In genomic region chr17:45313419-45313771, GRCh38 we compare ENCODE assay signal across 9 cellular contexts. TPM values are rescaled to one million over a fixed set of nuclear protein-coding genes. Genes with fewer than 3 reads are reported as not detected.
A peak's percentile ranks its signal among the peaks of the same experiment; 100 is the strongest.
DNase-seq lines count a peak whose midpoint lies in the region; ATAC-seq, FAIRE-seq and TF ChIP-seq lines count a peak whose summit lies in the region.
"Had no signal": no experiment of that assay in that cellular context is flagged by ENCODE, and none has a peak within 500 bp of the region (broad histone marks: within the 10 kb centered on the region; RNA-seq: fewer than 3 reads in every experiment).

No MANE protein-coding gene starts in this region.

- 67% methylated on average over 5 of the region's 5 CpGs for WGBS in suprapubic skin

- peaks cover 54% of the 10 kb centered on the region for H3K36me3 Mint-ChIP-seq in activated CD8-positive, alpha-beta memory T cell treated with anti-CD3 and anti-CD28 coated beads, Interleukin-2, amount 10 ng/mL, durations not matched to agents 7 days and 5 days
- peaks cover 68% of the 10 kb centered on the region for H3K36me3 Mint-ChIP-seq in activated CD4-positive, alpha-beta memory T cell treated with anti-CD3 and anti-CD28 coated beads for 36 hours

- peak overlapping the region; percentile 90 for H3K27ac Mint-ChIP-seq in activated CD8-positive, alpha-beta memory T cell treated with anti-CD3 and anti-CD28 coated beads, Interleukin-2, amount 10 ng/mL, durations not matched to agents 7 days and 5 days
- peak overlapping the region; percentile 97 for H3K27ac Mint-ChIP-seq in activated CD4-positive, alpha-beta memory T cell treated with anti-CD3 and anti-CD28 coated beads for 36 hours

- no peak overlapping the region for H2AFZ ChIP-seq in keratinocyte (ENCODE audit: control insufficient read depth, low read length)

- peak overlapping the region; percentile 97 for H3K4me3 Mint-ChIP-seq in activated CD8-positive, alpha-beta memory T cell treated with anti-CD3 and anti-CD28 coated beads, Interleukin-2, amount 10 ng/mL, durations not matched to agents 7 days and 5 days
- peak overlapping the region; percentile 93 for H3K4me3 Mint-ChIP-seq in activated CD4-positive, alpha-beta memory T cell treated with anti-CD3 and anti-CD28 coated beads for 36 hours

- TF ChIP-seq EP300 in suprapubic skin (IDR thresholded peaks at IDR 0.05): no peak

- no peak for DNase-seq in activated CD8-positive, alpha-beta memory T cell treated with anti-CD3 and anti-CD28 coated beads, Interleukin-2, amount 10 ng/mL, durations not matched to agents 7 days and 5 days
- DNase-seq in activated CD8-positive, alpha-beta memory T cell treated with anti-CD3 and anti-CD28 coated beads, Interleukin-2, amount 50 U/mL, for 48 hours: no peak
- peak; percentile 31 for DNase-seq in activated CD4-positive, alpha-beta memory T cell treated with anti-CD3 and anti-CD28 coated beads for 36 hours
- no peak for DNase-seq in keratinocyte (ENCODE audit: low read depth, low spot score)
- DNase-seq in suprapubic skin (ENCODE audit: low spot score in 2 of 2): no peak
- DNase-seq in H54 (ENCODE audit: insufficient read length, low spot score): no peak
- DNase-seq in NCI-H345 (lab: John Stamatoyannopoulos, UW): no peak
- no peak for DNase-seq in NCI-H2196 (lab: John Stamatoyannopoulos, UW; ENCODE audit: unreplicated experiment)

- no peaks in the 10 kb centered on the region for H3K27me3 Mint-ChIP-seq in activated CD8-positive, alpha-beta memory T cell treated with anti-CD3 and anti-CD28 coated beads, Interleukin-2, amount 10 ng/mL, durations not matched to agents 7 days and 5 days
- H3K27me3 Mint-ChIP-seq in activated CD4-positive, alpha-beta memory T cell treated with anti-CD3 and anti-CD28 coated beads for 36 hours: no peaks in the 10 kb centered on the region

- H3K9me3 ChIP-seq in keratinocyte (ENCODE audit: control insufficient read depth, low read depth, low read length) (no peaks in the 10 kb centered on the region), suprapubic skin (no peaks in the 10 kb centered on the region)

- H3K4me1 ChIP-seq in keratinocyte (ENCODE audit: control insufficient read depth, extremely low read depth, insufficient read depth, low read length) (peaks cover 66% of the 10 kb centered on the region), suprapubic skin (peaks cover 89% of the 10 kb centered on the region)

- H3K27me3 ChIP-seq in keratinocyte (ENCODE audit: control insufficient read depth, extremely low read depth, insufficient read depth, low read length): no peaks in the 10 kb centered on the region
- no peaks in the 10 kb centered on the region for H3K27me3 ChIP-seq in suprapubic skin

- H3K9me3 Mint-ChIP-seq in activated CD8-positive, alpha-beta memory T cell treated with anti-CD3 and anti-CD28 coated beads, Interleukin-2, amount 10 ng/mL, durations not matched to agents 7 days and 5 days (ENCODE audit: low read depth): no peaks in the 10 kb centered on the region
- H3K9me3 Mint-ChIP-seq in activated CD4-positive, alpha-beta memory T cell treated with anti-CD3 and anti-CD28 coated beads for 36 hours: no peaks in the 10 kb centered on the region

- peak overlapping the region; percentile 95 for H3K4me2 ChIP-seq in keratinocyte (ENCODE audit: control insufficient read depth, extremely low read depth, insufficient read depth, low read depth, low read length)

- H3K36me3 ChIP-seq in keratinocyte (ENCODE audit: control insufficient read depth in 2 of 2, extremely low read depth in 1 of 2, insufficient read depth in 2 of 2, low read length in 2 of 2): peaks cover 16 to 26% of the 10 kb centered on the region in 2 experiments
- no peaks in the 10 kb centered on the region for H3K36me3 ChIP-seq in suprapubic skin

- H3K9ac ChIP-seq in keratinocyte (ENCODE audit: control insufficient read depth, extremely low read depth, insufficient read depth, low read length): peak overlapping the region; percentile 28

- peaks cover 80% of the 10 kb centered on the region for H3K79me2 ChIP-seq in keratinocyte (ENCODE audit: control insufficient read depth, insufficient read depth, low read length)

- no peak for FAIRE-seq in keratinocyte (lab: Jason Lieb, UNC)
- no peak for FAIRE-seq in H54 (lab: Jason Lieb, UNC)

- intact Hi-C loops in activated CD4-positive, alpha-beta memory T cell treated with anti-CD3 and anti-CD28 coated beads for 36 hours (cut with micrococcal nuclease): loop anchor here (2.0 to 5.0 kb wide), 3 partner anchors 36 to 165 kb away; partner anchors contain the start of gene HEXIM1

- H3K4me3 ChIP-seq in keratinocyte (ENCODE audit: control insufficient read depth in 2 of 3, extremely low read depth in 1 of 3, insufficient read depth in 2 of 3, low read depth in 1 of 3, low read length in 3 of 3) (peak overlapping the region in 2 of 3 experiments; percentile 41 to 45), suprapubic skin (peak overlapping the region; percentile 5)

- peaks cover 26% of the 10 kb centered on the region for H4K20me1 ChIP-seq in keratinocyte (ENCODE audit: control insufficient read depth, extremely low read depth, insufficient read depth, low read length)

- POLR2A ChIA-PET in activated CD4-positive, alpha-beta memory T cell treated with anti-CD3 and anti-CD28 coated beads for 36 hours (lab: Charles Lee): interaction anchor here (0.6 to 8.5 kb wide), 10 partner anchors 11 to 164 kb away, joined by 3 to 74 read pairs (median 4); partner anchors contain the start of gene HEXIM1

- no peak for ATAC-seq in activated CD8-positive, alpha-beta memory T cell treated with anti-CD3 and anti-CD28 coated beads, Interleukin-2, amount 10 ng/mL, durations not matched to agents 7 days and 5 days

- H3K9me1 ChIP-seq in keratinocyte (ENCODE audit: control insufficient read depth, extremely low read depth, insufficient read depth, low read length): peaks cover 7% of the 10 kb centered on the region

- TF ChIP-seq CTCF in keratinocyte (optimal IDR thresholded peaks at IDR 0.05 in 1 of 3, IDR thresholded peaks at IDR 0.05 in 1 of 3, conservative IDR thresholded peaks at IDR 0.05 in 1 of 3; ENCODE audit: extremely low read depth in 1 of 3, insufficient read depth in 2 of 3, low read length in 3 of 3) (no peak), suprapubic skin (IDR thresholded peaks at IDR 0.05) (no peak)

- TF ChIP-seq POLR2A in suprapubic skin (IDR thresholded peaks at IDR 0.05) (no peak), H54 (IDR thresholded peaks at IDR 0.05; ENCODE audit: low read depth, low read length) (no peak)

- CTCF ChIA-PET in activated CD8-positive, alpha-beta memory T cell treated with anti-CD3 and anti-CD28 coated beads, Interleukin-2, amount 10 ng/mL, durations not matched to agents 7 days and 5 days (lab: Charles Lee): interaction anchor here (0.7 to 17.0 kb wide), 11 partner anchors 10 to 178 kb away, joined by 3 to 144 read pairs (median 5); partner anchors contain the start of genes ACBD4, HEXIM1 and HEXIM2
- CTCF ChIA-PET in activated CD4-positive, alpha-beta memory T cell treated with anti-CD3 and anti-CD28 coated beads for 36 hours (lab: Charles Lee): interaction anchor here (0.9 to 3.3 kb wide), 5 partner anchors 18 to 94 kb away, joined by 3 to 27 read pairs (median 15); no protein-coding TSS in a partner anchor

- dilution Hi-C loops in keratinocyte (cut with MboI; ENCODE audit: extremely low pct_ligation_motif_present, low sequenced_read_pairs): no loop called here

- H3K27ac ChIP-seq in keratinocyte (ENCODE audit: control insufficient read depth, insufficient read depth, low read length): peak overlapping the region; percentile 68
- peak overlapping the region; percentile 96 for H3K27ac ChIP-seq in suprapubic skin

- peaks cover 67% of the 10 kb centered on the region for H3K4me1 Mint-ChIP-seq in activated CD8-positive, alpha-beta memory T cell treated with anti-CD3 and anti-CD28 coated beads, Interleukin-2, amount 10 ng/mL, durations not matched to agents 7 days and 5 days
- H3K4me1 Mint-ChIP-seq in activated CD4-positive, alpha-beta memory T cell treated with anti-CD3 and anti-CD28 coated beads for 36 hours (ENCODE audit: low read depth): peaks cover 63% of the 10 kb centered on the region

RNA-seq across cellular contexts. Expression of gene MAP3K14, which starts 3.4 kb away (rescaled TPM):
- total RNA-seq in activated CD8-positive, alpha-beta memory T cell treated with anti-CD3 and anti-CD28 coated beads, Interleukin-2, amount 10 ng/mL, durations not matched to agents 7 days and 5 days: 10 to 100 TPM; 39.3 to 43.0 TPM
- 10 to 100 TPM; 62.9 to 65.0 TPM for total RNA-seq in activated CD4-positive, alpha-beta memory T cell treated with anti-CD3 and anti-CD28 coated beads for 36 hours
- 6.5 to 8.3 TPM (median 7.1 TPM) in 3 replicates for polyA plus RNA-seq in keratinocyte
- polyA plus RNA-seq in keratinocyte (2011; ENCODE audit: low read depth): 2.8 TPM
- 3.2 and 4.9 TPM in 2 replicates for polyA plus RNA-seq in keratinocyte (2011; cell fraction: cytosol; rRNA removed)
- 16.6 and 20.8 TPM in 2 replicates for polyA plus RNA-seq in keratinocyte (2011; cell fraction: nucleus; rRNA removed)
- 3.3 and 5.9 TPM in 2 replicates for polyA plus RNA-seq in keratinocyte (2012; ENCODE audit: low replicate concordance)
- polyA minus RNA-seq in keratinocyte: 5.0 to 7.3 TPM (median 6.0 TPM) in 3 replicates
- 2.5 TPM for polyA minus RNA-seq in keratinocyte (2011; cell fraction: cytosol; rRNA and poly(A)+ RNA removed)
- polyA minus RNA-seq in keratinocyte (2011; cell fraction: nucleus; rRNA and poly(A)+ RNA removed): 7.8 and 10.7 TPM in 2 replicates
- total RNA-seq in suprapubic skin: 10 to 100 TPM in 3 of 4 donors, 1 to 10 TPM in 1; 9.6 to 14.4 (median 11.9) TPM

RNA-seq across cellular contexts. Expression of gene SPATA32, which starts 51.5 kb away (rescaled TPM):
- under 1 TPM; 0.23 to 0.49 TPM for total RNA-seq in activated CD8-positive, alpha-beta memory T cell treated with anti-CD3 and anti-CD28 coated beads, Interleukin-2, amount 10 ng/mL, durations not matched to agents 7 days and 5 days
- under 1 TPM in 1 of 2 experiments, not detected in 1; 0.12 TPM for total RNA-seq in activated CD4-positive, alpha-beta memory T cell treated with anti-CD3 and anti-CD28 coated beads for 36 hours
- 0.05 TPM in 1 of 3 replicates, not detected in the others for polyA plus RNA-seq in keratinocyte
- not detected for polyA plus RNA-seq in keratinocyte (2011; ENCODE audit: low read depth)
- polyA plus RNA-seq in keratinocyte (2011; cell fraction: cytosol; rRNA removed): not detected in 2 replicates
- polyA plus RNA-seq in keratinocyte (2011; cell fraction: nucleus; rRNA removed): 0.07 TPM in 1 of 2 replicates, not detected in the other
- polyA plus RNA-seq in keratinocyte (2012; ENCODE audit: low replicate concordance): not detected in 2 replicates
- polyA minus RNA-seq in keratinocyte: not detected in 3 replicates
- polyA minus RNA-seq in keratinocyte (2011; cell fraction: cytosol; rRNA and poly(A)+ RNA removed): not detected
- not detected in 2 replicates for polyA minus RNA-seq in keratinocyte (2011; cell fraction: nucleus; rRNA and poly(A)+ RNA removed)
- total RNA-seq in suprapubic skin: not detected
- total RNA-seq: NCI-H460 had no signal
